Comparison of ENCODE assay signal across 1 cellular context in genomic region chr5:168472329-168472728, GRCh38.
TF ChIP-seq lines count a peak whose summit lies in the region.

No MANE protein-coding gene starts in this region.

TF ChIP-seq in HEK293, 187 proteins besides CTCF, POLR2A, EP300 and RAD21 (continued from another document):
- 0 out of 2 replicates have a peak, but pooled peaks have one; percentile 7 for TF ChIP-seq PRDM1 (tag by site-specific recombination; IDR thresholded peaks at IDR 0.05)
- no peak for TF ChIP-seq ZNF169 (tag by site-specific recombination; IDR thresholded peaks at IDR 0.05)
- TF ChIP-seq, protein P1, sequence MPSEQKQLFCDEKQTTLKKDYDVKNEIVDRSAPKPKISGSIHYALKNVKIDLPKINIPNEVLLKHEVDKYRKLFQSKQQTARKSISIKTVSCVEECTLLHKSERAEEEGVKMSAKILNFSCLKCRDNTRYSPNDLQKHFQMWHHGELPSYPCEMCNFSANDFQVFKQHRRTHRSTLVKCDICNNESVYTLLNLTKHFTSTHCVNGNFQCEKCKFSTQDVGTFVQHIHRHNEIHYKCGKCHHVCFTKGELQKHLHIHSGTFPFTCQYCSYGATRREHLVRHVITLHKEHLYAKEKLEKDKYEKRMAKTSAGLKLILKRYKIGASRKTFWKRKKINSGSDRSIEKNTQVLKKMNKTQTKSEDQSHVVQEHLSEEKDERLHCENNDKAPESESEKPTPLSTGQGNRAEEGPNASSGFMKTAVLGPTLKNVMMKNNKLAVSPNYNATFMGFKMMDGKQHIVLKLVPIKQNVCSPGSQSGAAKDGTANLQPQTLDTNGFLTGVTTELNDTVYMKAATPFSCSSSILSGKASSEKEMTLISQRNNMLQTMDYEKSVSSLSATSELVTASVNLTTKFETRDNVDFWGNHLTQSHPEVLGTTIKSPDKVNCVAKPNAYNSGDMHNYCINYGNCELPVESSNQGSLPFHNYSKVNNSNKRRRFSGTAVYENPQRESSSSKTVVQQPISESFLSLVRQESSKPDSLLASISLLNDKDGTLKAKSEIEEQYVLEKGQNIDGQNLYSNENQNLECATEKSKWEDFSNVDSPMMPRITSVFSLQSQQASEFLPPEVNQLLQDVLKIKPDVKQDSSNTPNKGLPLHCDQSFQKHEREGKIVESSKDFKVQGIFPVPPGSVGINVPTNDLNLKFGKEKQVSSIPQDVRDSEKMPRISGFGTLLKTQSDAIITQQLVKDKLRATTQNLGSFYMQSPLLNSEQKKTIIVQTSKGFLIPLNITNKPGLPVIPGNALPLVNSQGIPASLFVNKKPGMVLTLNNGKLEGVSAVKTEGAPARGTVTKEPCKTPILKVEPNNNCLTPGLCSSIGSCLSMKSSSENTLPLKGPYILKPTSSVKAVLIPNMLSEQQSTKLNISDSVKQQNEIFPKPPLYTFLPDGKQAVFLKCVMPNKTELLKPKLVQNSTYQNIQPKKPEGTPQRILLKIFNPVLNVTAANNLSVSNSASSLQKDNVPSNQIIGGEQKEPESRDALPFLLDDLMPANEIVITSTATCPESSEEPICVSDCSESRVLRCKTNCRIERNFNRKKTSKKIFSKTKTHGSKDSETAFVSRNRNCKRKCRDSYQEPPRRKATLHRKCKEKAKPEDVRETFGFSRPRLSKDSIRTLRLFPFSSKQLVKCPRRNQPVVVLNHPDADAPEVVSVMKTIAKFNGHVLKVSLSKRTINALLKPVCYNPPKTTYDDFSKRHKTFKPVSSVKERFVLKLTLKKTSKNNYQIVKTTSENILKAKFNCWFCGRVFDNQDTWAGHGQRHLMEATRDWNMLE (tag by site-specific recombination; conservative IDR thresholded peaks at IDR 0.05; ENCODE audit: low read depth), result no peak
- no peak for TF ChIP-seq ZFHX2 (tag by site-specific recombination; conservative IDR thresholded peaks at IDR 0.05)
- no peak for TF ChIP-seq ZNF776 (tag by site-specific recombination; IDR thresholded peaks at IDR 0.05; ENCODE audit: borderline replicate concordance)
- TF ChIP-seq, protein P2, sequence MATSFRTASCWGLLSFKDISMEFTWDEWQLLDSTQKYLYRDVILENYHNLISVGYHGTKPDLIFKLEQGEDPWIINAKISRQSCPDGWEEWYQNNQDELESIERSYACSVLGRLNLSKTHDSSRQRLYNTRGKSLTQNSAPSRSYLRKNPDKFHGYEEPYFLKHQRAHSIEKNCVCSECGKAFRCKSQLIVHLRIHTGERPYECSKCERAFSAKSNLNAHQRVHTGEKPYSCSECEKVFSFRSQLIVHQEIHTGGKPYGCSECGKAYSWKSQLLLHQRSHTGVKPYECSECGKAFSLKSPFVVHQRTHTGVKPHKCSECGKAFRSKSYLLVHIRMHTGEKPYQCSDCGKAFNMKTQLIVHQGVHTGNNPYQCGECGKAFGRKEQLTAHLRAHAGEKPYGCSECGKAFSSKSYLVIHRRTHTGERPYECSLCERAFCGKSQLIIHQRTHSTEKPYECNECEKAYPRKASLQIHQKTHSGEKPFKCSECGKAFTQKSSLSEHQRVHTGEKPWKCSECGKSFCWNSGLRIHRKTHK (tag by site-specific recombination; IDR thresholded peaks at IDR 0.05), result no peak
- TF ChIP-seq ZNF324 (tag by site-specific recombination; IDR thresholded peaks at IDR 0.05), result no peak
- TF ChIP-seq ZNF341 (tag by site-specific recombination; IDR thresholded peaks at IDR 0.05; ENCODE audit: low read depth), result no peak
- no peak for TF ChIP-seq FEZF1 (tag by site-specific recombination; IDR thresholded peaks at IDR 0.05)
- TF ChIP-seq KLF10 (tag by site-specific recombination; IDR thresholded peaks at IDR 0.05), result no peak
- TF ChIP-seq BCL11A (tag by site-specific recombination; IDR thresholded peaks at IDR 0.05; ENCODE audit: low read depth), result no peak
- peak; percentile 24; the same call in 1 of the 2 replicates for TF ChIP-seq ZNF366 (tag by site-specific recombination; conservative IDR thresholded peaks at IDR 0.05)
